ENCODE assay signal across 10 cellular contexts in genomic region chr6:52515219-52515960, GRCh38.
DNase-seq lines count a peak whose midpoint lies in the region; ATAC-seq and TF ChIP-seq lines count a peak whose summit lies in the region.
"Had no signal": no experiment of that assay in that cellular context is flagged by ENCODE, and none has a peak within 500 bp of the region (broad histone marks: within the 10 kb centered on the region; RNA-seq: fewer than 3 reads in every experiment).

No MANE protein-coding gene starts in this region.

- in situ Hi-C loops in astrocyte of the spinal cord (cut with HindIII; ENCODE audit: low sequenced_read_pairs) = no loop called here

- WGBS in testis, 2 donors = 36 to 37% methylated on average over 2 of the region's 2 CpGs

- no peaks in the 10 kb centered on the region for H3K36me3 ChIP-seq in testis (ENCODE audit: low read depth, missing control alignments)

- intact Hi-C loops in left colon (cut with DNase I, micrococcal nuclease) = loop anchor here in 1 of 2 donors (10.0 kb wide), 1 partner anchor 91 kb away; the partner anchor contains the start of gene EFHC1
- intact Hi-C loops in testis (cut with DNase I; ENCODE audit: low total_unique reads) = loop anchor here (10.0 kb wide), 1 partner anchor 59 kb away; the partner anchor contains the start of gene TRAM2

- H3K27me3 ChIP-seq in testis = no peaks in the 10 kb centered on the region

- H3K4me1 ChIP-seq in testis = peaks cover 68% of the 10 kb centered on the region

- H3K9me3 ChIP-seq in testis = no peaks in the 10 kb centered on the region

- peak; percentile 63 for DNase-seq in M059J (ENCODE audit: low read depth)
- DNase-seq in astrocyte of the spinal cord (ENCODE audit: low read depth, low spot score) = peak; percentile 58
- DNase-seq in left colon = no peak
- no peak for DNase-seq in testis
- DNase-seq in medulla oblongata (ENCODE audit: extremely low spot score) = no peak
- no peak for DNase-seq in NCI-H2029 treated with DMSO at 0.1 percent for 48 hours (lab: John Stamatoyannopoulos, UW)
- DNase-seq: foreskin melanocyte, NCI-H526 had no signal

- peak; percentile 53 for ATAC-seq in left colon
- no peak for ATAC-seq in HG03354 (IDR thresholded peaks at IDR 0.05; ENCODE audit: poor library complexity, severe bottlenecking, unreplicated experiment)

- no peak for TF ChIP-seq POLR2A in testis (IDR thresholded peaks at IDR 0.05)

- H3K4me3 ChIP-seq in astrocyte of the spinal cord (ENCODE audit: low read depth, low read length) = no peak overlapping the region
- H3K4me3 ChIP-seq in testis = no peak overlapping the region
- H3K4me3 ChIP-seq: SK-N-MC had no signal

- no peak for TF ChIP-seq CTCF in astrocyte of the spinal cord (IDR thresholded peaks at IDR 0.05; ENCODE audit: low read depth, low read length)
- TF ChIP-seq CTCF in testis (IDR thresholded peaks at IDR 0.05) = no peak

- peak overlapping the region; percentile 22 to 74 for H3K27ac ChIP-seq in testis
- H3K27ac ChIP-seq: SK-N-MC had no signal

Comparison
In these comparisons a context has a peak if more than half of its experiments do, and no peak if none do; other contexts are left out.
1. DNase-seq: peak in M059J (single experiment) and astrocyte of the spinal cord (single experiment); none in left colon (0 of 2), testis (single experiment), medulla oblongata (single experiment) and NCI-H2029 treated with DMSO at 0.1 percent for 48 hours (single experiment).